ENCODE assay signal across 8 cellular contexts in the genomic region with DNA sequence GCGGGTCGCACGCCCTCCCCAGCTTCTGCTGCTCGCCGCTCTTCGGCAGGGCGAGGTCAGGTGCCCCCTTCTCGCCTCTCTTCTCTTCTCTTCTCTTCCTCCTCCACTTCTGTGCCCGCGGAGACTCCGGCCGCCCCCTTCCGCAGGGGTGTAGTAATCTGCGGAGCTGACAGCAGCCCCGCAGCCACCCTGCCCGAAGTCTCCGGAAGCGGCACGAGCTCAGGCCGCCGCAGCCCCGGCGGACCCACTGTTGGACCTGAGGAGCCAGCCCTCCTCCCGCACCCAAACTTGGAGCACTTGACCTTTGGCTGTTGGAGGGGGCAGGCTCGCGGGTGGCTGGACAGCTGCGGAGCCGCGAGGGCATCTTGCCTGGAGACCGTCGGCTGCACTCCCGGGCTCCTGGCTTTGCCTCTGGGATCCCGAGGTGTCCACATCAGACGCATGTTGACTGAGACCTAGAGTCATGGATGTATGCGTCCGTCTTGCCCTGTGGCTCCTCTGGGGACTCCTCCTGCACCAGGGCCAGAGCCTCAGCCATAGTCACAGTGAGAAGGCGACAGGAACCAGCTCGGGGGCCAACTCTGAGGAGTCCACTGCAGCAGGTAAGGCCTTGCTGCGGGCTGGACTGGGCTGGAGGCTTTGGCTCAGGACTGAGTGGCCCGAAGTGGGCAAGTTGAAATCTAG. TPM values are rescaled to one million over a fixed set of nuclear protein-coding genes. Genes with fewer than 3 reads are reported as not detected.
DNase-seq lines count a peak whose midpoint lies in the region; ATAC-seq and TF ChIP-seq lines count a peak whose summit lies in the region.

No MANE protein-coding gene starts in this region.

- H3K4me1 ChIP-seq in HAP-1 (peaks cover 27% of the 10 kb centered on the region), MM.1S (ENCODE audit: low read length) (peaks cover 55% of the 10 kb centered on the region)

- peak overlapping the region; percentile 42; the same call in 1 of the 2 replicates for H3K27ac ChIP-seq in MM.1S (ENCODE audit: low read length)

- no peak for TF ChIP-seq CTCF in GM12865 (IDR thresholded peaks at IDR 0.05; ENCODE audit: insufficient read depth, low read depth, low read length, missing control alignments)
- no peak for TF ChIP-seq CTCF in MM.1S (IDR thresholded peaks at IDR 0.05; ENCODE audit: low read length)
- no peak for TF ChIP-seq CTCF in natural killer cell (IDR thresholded peaks at IDR 0.05)

- H3K27me3 Mint-ChIP-seq in activated T-cell treated with anti-CD3 and anti-CD28 coated beads, Interleukin-2, amount 50 U/mL, for 24 hours = no peaks in the 10 kb centered on the region
- H3K27me3 Mint-ChIP-seq in natural killer cell (ENCODE audit: low read depth in 2 of 2) = no peaks in the 10 kb centered on the region

- H3K79me2 ChIP-seq in MM.1S (ENCODE audit: low read length) = peaks cover 54% of the 10 kb centered on the region

- H3F3A ChIP-seq in MM.1S (ENCODE audit: insufficient read depth, low read length) = peaks cover 65% of the 10 kb centered on the region

- no peaks in the 10 kb centered on the region for H3K36me3 ChIP-seq in HAP-1 (replicated peaks)
- no peaks in the 10 kb centered on the region for H3K36me3 ChIP-seq in MM.1S (replicated peaks; ENCODE audit: insufficient read depth, low read length)

- H3K4me3 ChIP-seq in GM12865 (ENCODE audit: low read depth, low read length) = peak overlapping the region; percentile 80
- peak overlapping the region; percentile 90 for H3K4me3 ChIP-seq in HAP-1
- peak overlapping the region; percentile 75 for H3K4me3 ChIP-seq in MM.1S (ENCODE audit: low read length)

- peaks cover 33% of the 10 kb centered on the region for H3K36me3 Mint-ChIP-seq in activated T-cell treated with anti-CD3 and anti-CD28 coated beads, Interleukin-2, amount 50 U/mL, for 24 hours (ENCODE audit: low read depth)
- H3K36me3 Mint-ChIP-seq in natural killer cell = no peaks in the 10 kb centered on the region

- H3K9me3 Mint-ChIP-seq in activated T-cell treated with anti-CD3 and anti-CD28 coated beads, Interleukin-2, amount 50 U/mL, for 24 hours = no peaks in the 10 kb centered on the region
- no peaks in the 10 kb centered on the region for H3K9me3 Mint-ChIP-seq in natural killer cell

- H3K9me3 ChIP-seq in HAP-1 (no peaks in the 10 kb centered on the region), MM.1S (replicated peaks; ENCODE audit: insufficient read depth, low read length) (no peaks in the 10 kb centered on the region)

- peak overlapping the region; percentile 98 for H3K4me3 Mint-ChIP-seq in activated T-cell treated with anti-CD3 and anti-CD28 coated beads, Interleukin-2, amount 50 U/mL, for 24 hours
- H3K4me3 Mint-ChIP-seq in natural killer cell = peak overlapping the region; percentile 96

- peaks cover 67% of the 10 kb centered on the region for H3K4me1 Mint-ChIP-seq in activated T-cell treated with anti-CD3 and anti-CD28 coated beads, Interleukin-2, amount 50 U/mL, for 24 hours (ENCODE audit: low read depth)
- H3K4me1 Mint-ChIP-seq in natural killer cell = peaks cover 74 to 77% of the 10 kb centered on the region in 2 donors

- peak overlapping the region; percentile 39 for H2AFZ ChIP-seq in MM.1S (ENCODE audit: low read length)

- H4K20me1 ChIP-seq in MM.1S (ENCODE audit: insufficient read depth, low read length) = no peaks in the 10 kb centered on the region

- peak; percentile 63 for DNase-seq in GM12865 (ENCODE audit: low read depth)
- peak in 1 of 2 experiments; percentile 47 for DNase-seq in HAP-1 (ENCODE audit: low spot score in 2 of 2)
- peak; percentile 51 for DNase-seq in MM.1S
- DNase-seq in activated T-cell treated with anti-CD3 and anti-CD28 coated beads, Interleukin-2, amount 50 U/mL, for 24 hours = peak; percentile 72
- peak; percentile 31 for DNase-seq in fibroblast of gingiva (ENCODE audit: low read depth)
- peak; percentile 56 for DNase-seq in natural killer cell
- no peak for DNase-seq in NCI-H1930 (lab: John Stamatoyannopoulos, UW)
- no peak for DNase-seq in H4 (ENCODE audit: low spot score)

- H3K27ac Mint-ChIP-seq in activated T-cell treated with anti-CD3 and anti-CD28 coated beads, Interleukin-2, amount 50 U/mL, for 24 hours = peak overlapping the region; percentile 93
- H3K27ac Mint-ChIP-seq in natural killer cell = peak overlapping the region; percentile 83 to 100

- H3K27me3 ChIP-seq in HAP-1 (ENCODE audit: low read depth) (no peaks in the 10 kb centered on the region), MM.1S (replicated peaks; ENCODE audit: insufficient read depth, low read length) (no peaks in the 10 kb centered on the region)

- intact Hi-C loops in natural killer cell (cut with micrococcal nuclease) = loop anchor here (1.0 to 5.0 kb wide), 5 partner anchors 10 to 136 kb away; no protein-coding TSS in a partner anchor

- in situ Hi-C loops in HAP-1 (cut with MboI; ENCODE audit: low sequenced_read_pairs) = no loop called here

- H3K9ac ChIP-seq in MM.1S (ENCODE audit: low read length) = peak overlapping the region; percentile 65

- peak; percentile 22 to 36 (median 26) for ATAC-seq in natural killer cell

- H3K4me2 ChIP-seq in MM.1S (ENCODE audit: low read depth, low read length) = peak overlapping the region; percentile 88

- H3K9me2 ChIP-seq in MM.1S (replicated peaks; ENCODE audit: insufficient read depth, low read length) = no peaks in the 10 kb centered on the region

RNA-seq across cellular contexts. Expression of a gene that starts 0.5 kb away (rescaled TPM):
- total RNA-seq in natural killer cell = 100 to 1,000 TPM; 171 to 187 (median 175) TPM
- 22.1 and 22.7 TPM in 2 replicates for total RNA-seq in H4 (2014; rRNA removed; shearing (Covaris generic))

RNA-seq across cellular contexts. Expression of a gene that starts 15.2 kb away (rescaled TPM):
- total RNA-seq in natural killer cell = 100 to 1,000 TPM; 114 to 145 (median 137) TPM
- total RNA-seq in H4 (2014; rRNA removed; shearing (Covaris generic)) = 37.4 and 62.5 TPM in 2 replicates

RNA-seq across cellular contexts. Expression of a gene that starts 47.6 kb away (rescaled TPM):
- 10 to 100 TPM in 1 of 3 donors, 1 to 10 TPM in 2; 9.5 to 17.5 (median 9.8) TPM for total RNA-seq in natural killer cell
- 8.2 and 14.0 TPM in 2 replicates for total RNA-seq in H4 (2014; rRNA removed; shearing (Covaris generic))

RNA-seq across cellular contexts. Expression of a gene that starts 58.6 kb away (rescaled TPM):
- 100 to 1,000 TPM in 1 of 3 donors, 10 to 100 TPM in 2; 88.5 to 103 (median 92.8) TPM for total RNA-seq in natural killer cell
- total RNA-seq in H4 (2014; rRNA removed; shearing (Covaris generic)) = 93.9 and 101 TPM in 2 replicates

Comparison
In these comparisons a context has a peak if more than half of its experiments do, and no peak if none do; other contexts are left out.
1. DNase-seq: peak in GM12865 (single experiment), MM.1S (single experiment), activated T-cell treated with anti-CD3 and anti-CD28 coated beads, Interleukin-2, amount 50 U/mL, for 24 hours (single experiment), fibroblast of gingiva (single experiment) and natural killer cell (single experiment); none in NCI-H1930 (0 of 2) and H4 (single experiment).
2. Peak in every context shown above with its lines, with median percentiles within 50 percentile points of each other: H3K4me3 ChIP-seq.